ENCODE assay signal across 8 cellular contexts in genomic region chr2:24926602-24927252, GRCh38. TPM values are rescaled to one million over a fixed set of nuclear protein-coding genes. Genes with fewer than 3 reads are reported as not detected.
DNase-seq lines count a peak whose midpoint lies in the region; ATAC-seq and TF ChIP-seq lines count a peak whose summit lies in the region.

No MANE protein-coding gene starts in this region.

- intact Hi-C loops in prostate gland (cut with DNase I): no loop called here

- CTCF ChIA-PET in activated CD4-positive, alpha-beta memory T cell treated with anti-CD3 and anti-CD28 coated beads, Interleukin-2, amount 10 ng/mL, durations not matched to agents 7 days and 5 days (lab: Charles Lee): interaction anchor here (1.5 kb wide), 1 partner anchor 49 kb away, joined by 5 read pairs; no protein-coding TSS in a partner anchor

- H3K27me3 ChIP-seq in prostate gland (replicated peaks; ENCODE audit: insufficient read depth): no peaks in the 10 kb centered on the region

- peak overlapping the region; percentile 51 for H3K4me3 Mint-ChIP-seq in activated CD4-positive, alpha-beta memory T cell treated with anti-CD3 and anti-CD28 coated beads, Interleukin-2, amount 10 ng/mL, durations not matched to agents 7 days and 5 days

- no peak for TF ChIP-seq POLR2A in prostate gland (IDR thresholded peaks at IDR 0.05)

- H3K27ac ChIP-seq in prostate gland: peak overlapping the region; percentile 21 to 70

- POLR2A ChIA-PET in activated CD4-positive, alpha-beta memory T cell treated with anti-CD3 and anti-CD28 coated beads, Interleukin-2, amount 10 ng/mL, durations not matched to agents 7 days and 5 days (lab: Charles Lee): interaction anchor here (1.3 to 1.5 kb wide), 2 partner anchors 44 to 134 kb away, joined by 7 to 8 read pairs; partner anchors contain the start of genes CENPO and PTRHD1

- peak; percentile 51 for DNase-seq in ELF-1 (ENCODE audit: low read depth, low spot score)
- peak; percentile 62 for DNase-seq in activated CD4-positive, alpha-beta memory T cell treated with anti-CD3 and anti-CD28 coated beads, Interleukin-2, amount 10 ng/mL, durations not matched to agents 7 days and 5 days
- peak; percentile 54 for DNase-seq in fibroblast of villous mesenchyme (ENCODE audit: low read depth)
- no peak for DNase-seq in prostate gland (ENCODE audit: low spot score)
- no peak for DNase-seq in NCI-H524 treated with DMSO at 0.1 percent for 48 hours (lab: John Stamatoyannopoulos, UW)
- DNase-seq in NCI-H748 (lab: John Stamatoyannopoulos, UW; ENCODE audit: unreplicated experiment): no peak

- no peaks in the 10 kb centered on the region for H3K36me3 Mint-ChIP-seq in activated CD4-positive, alpha-beta memory T cell treated with anti-CD3 and anti-CD28 coated beads, Interleukin-2, amount 10 ng/mL, durations not matched to agents 7 days and 5 days (ENCODE audit: low read depth)

- no peak overlapping the region for H3K4me3 ChIP-seq in fibroblast of villous mesenchyme (ENCODE audit: low read depth, low read length)
- no peak overlapping the region for H3K4me3 ChIP-seq in prostate gland

- WGBS in prostate gland: 13% methylated on average over 33 of the region's 33 CpGs

- H3K4me1 ChIP-seq in prostate gland (replicated peaks): no peaks in the 10 kb centered on the region

- no peak for ATAC-seq in GM19324 (IDR thresholded peaks at IDR 0.05; ENCODE audit: low FRiP score, unreplicated experiment)
- no peak for ATAC-seq in HG03521 (IDR thresholded peaks at IDR 0.05; ENCODE audit: unreplicated experiment)

- H3K27ac Mint-ChIP-seq in activated CD4-positive, alpha-beta memory T cell treated with anti-CD3 and anti-CD28 coated beads, Interleukin-2, amount 10 ng/mL, durations not matched to agents 7 days and 5 days: peak overlapping the region; percentile 27

- H3K4me1 Mint-ChIP-seq in activated CD4-positive, alpha-beta memory T cell treated with anti-CD3 and anti-CD28 coated beads, Interleukin-2, amount 10 ng/mL, durations not matched to agents 7 days and 5 days: peaks cover 6% of the 10 kb centered on the region

- no peaks in the 10 kb centered on the region for H3K36me3 ChIP-seq in prostate gland

- H3K9me3 ChIP-seq in prostate gland: no peaks in the 10 kb centered on the region

- no peaks in the 10 kb centered on the region for H3K9me3 Mint-ChIP-seq in activated CD4-positive, alpha-beta memory T cell treated with anti-CD3 and anti-CD28 coated beads, Interleukin-2, amount 10 ng/mL, durations not matched to agents 7 days and 5 days

- no peaks in the 10 kb centered on the region for H3K27me3 Mint-ChIP-seq in activated CD4-positive, alpha-beta memory T cell treated with anti-CD3 and anti-CD28 coated beads, Interleukin-2, amount 10 ng/mL, durations not matched to agents 7 days and 5 days

- TF ChIP-seq CTCF in fibroblast of villous mesenchyme (IDR thresholded peaks at IDR 0.05; ENCODE audit: insufficient read depth, low read depth, low read length) (no peak), prostate gland (IDR thresholded peaks at IDR 0.05) (no peak)

RNA-seq across cellular contexts. Expression of gene ADCY3, which starts 6.7 kb away (rescaled TPM):
- 10 to 100 TPM; 55.6 to 58.5 TPM for total RNA-seq in activated CD4-positive, alpha-beta memory T cell treated with anti-CD3 and anti-CD28 coated beads, Interleukin-2, amount 10 ng/mL, durations not matched to agents 7 days and 5 days
- total RNA-seq in fibroblast of villous mesenchyme: 39.0 and 43.2 TPM in 2 replicates
- 10 to 100 TPM; 20.8 to 44.3 TPM for total RNA-seq in prostate gland

RNA-seq across cellular contexts. Expression of gene DNAJC27, which starts 45.0 kb away (rescaled TPM):
- 1 to 10 TPM; 7.6 to 8.1 TPM for total RNA-seq in activated CD4-positive, alpha-beta memory T cell treated with anti-CD3 and anti-CD28 coated beads, Interleukin-2, amount 10 ng/mL, durations not matched to agents 7 days and 5 days
- total RNA-seq in fibroblast of villous mesenchyme (5.2 TPM in 2 replicates), prostate gland (1 to 10 TPM; 3.0 to 9.2 TPM)

Comparison
In these comparisons a context has a peak if more than half of its experiments do, and no peak if none do; other contexts are left out.
1. DNase-seq: peak in ELF-1 (single experiment), activated CD4-positive, alpha-beta memory T cell treated with anti-CD3 and anti-CD28 coated beads, Interleukin-2, amount 10 ng/mL, durations not matched to agents 7 days and 5 days (single experiment) and fibroblast of villous mesenchyme (single experiment); none in prostate gland (single experiment), NCI-H524 treated with DMSO at 0.1 percent for 48 hours (single experiment) and NCI-H748 (single experiment).